In genomic region chr1:47434051-47434842, GRCh38 we compare ENCODE assay signal across 10 cellular contexts. TPM values are rescaled to one million over a fixed set of nuclear protein-coding genes. Genes with fewer than 3 reads are reported as not detected.
A peak's percentile ranks its signal among the peaks of the same experiment; 100 is the strongest.
DNase-seq lines count a peak whose midpoint lies in the region; ATAC-seq and TF ChIP-seq lines count a peak whose summit lies in the region.
"Had no signal": no experiment of that assay in that cellular context is flagged by ENCODE, and none has a peak within 500 bp of the region (broad histone marks: within the 10 kb centered on the region; RNA-seq: fewer than 3 reads in every experiment).

No MANE protein-coding gene starts in this region.

- ATAC-seq in T-cell (replicated peaks in 1 of 4), result no peak
- no peak for ATAC-seq in HG02798 (IDR thresholded peaks at IDR 0.05; ENCODE audit: poor library complexity, unreplicated experiment)
- ATAC-seq: left colon had no signal

- DNase-seq in CD1c-positive myeloid dendritic cell (ENCODE audit: extremely low spot score) (peak; percentile 70), T-cell (no peak), fibroblast of pulmonary artery (ENCODE audit: low read depth) (peak; percentile 69), osteoblast (ENCODE audit: insufficient read length, low spot score, missing footprints) (peak; percentile 85), RKO (ENCODE audit: low spot score) (no peak), NCI-H774 (lab: John Stamatoyannopoulos, UW) (no peak)
- DNase-seq in activated effector memory CD4-positive, alpha-beta T cell treated with anti-CD3 and anti-CD28 coated beads, Interleukin-2, amount 50 U/mL, for 16 hours, result no peak
- DNase-seq: activated CD4-positive, alpha-beta T cell treated with anti-CD3 and anti-CD28 coated beads for 48 hours had no signal

- peaks cover 11% of the 10 kb centered on the region for H3K27me3 ChIP-seq in osteoblast (ENCODE audit: insufficient read depth, low read length)

- peaks cover 37 to 43% (median 37%) of the 10 kb centered on the region in 3 donors for H3K4me1 Mint-ChIP-seq in T-cell

- peak overlapping the region; percentile 35 for H2AFZ ChIP-seq in osteoblast (ENCODE audit: low read length)

- CTCF ChIA-PET in T-cell (lab: Charles Lee), result interaction anchor here (0.7 to 3.0 kb wide), 4 partner anchors 92 to 292 kb away, joined by 3 to 20 read pairs (median 4); no protein-coding TSS in a partner anchor

- H3K27me3 Mint-ChIP-seq in T-cell, result peaks cover 24 to 28% of the 10 kb centered on the region in 2 donors

- peak overlapping the region in 1 of 2 donors; percentile 28 for H3K27ac Mint-ChIP-seq in T-cell

- peaks cover 5% of the 10 kb centered on the region for H3K36me3 Mint-ChIP-seq in T-cell

- no peaks in the 10 kb centered on the region for H3K79me2 ChIP-seq in osteoblast (ENCODE audit: insufficient read depth, low read length)

- no peak for TF ChIP-seq CTCF in fibroblast of pulmonary artery (IDR thresholded peaks at IDR 0.05; ENCODE audit: low read length, missing control alignments)
- TF ChIP-seq CTCF in osteoblast (IDR thresholded peaks at IDR 0.05; ENCODE audit: extremely low read depth, low read depth, low read length), result no peak

- no peaks in the 10 kb centered on the region for H4K20me1 ChIP-seq in osteoblast (ENCODE audit: insufficient read depth, low read length)

- H3K36me3 ChIP-seq in osteoblast (ENCODE audit: insufficient read depth, low read length), result no peaks in the 10 kb centered on the region

- no peaks in the 10 kb centered on the region for H3K9me3 ChIP-seq in osteoblast (ENCODE audit: low read depth, low read length)

- POLR2A ChIA-PET in T-cell (lab: Charles Lee), result no interaction called here

- peaks cover 24% of the 10 kb centered on the region for H3K4me1 ChIP-seq in osteoblast (ENCODE audit: insufficient read depth, low read length)

- no peaks in the 10 kb centered on the region for H3K9me3 Mint-ChIP-seq in T-cell

- H3K4me3 ChIP-seq in fibroblast of pulmonary artery (replicated peaks; ENCODE audit: low read depth, low read length) (peak overlapping the region; percentile 30), osteoblast (ENCODE audit: insufficient read depth, low read length) (peak overlapping the region; percentile 56)

- H3K4me3 Mint-ChIP-seq in T-cell, result peak overlapping the region in 2 of 3 donors; percentile 14 to 80

- peak overlapping the region; percentile 65 for H3K4me2 ChIP-seq in osteoblast (ENCODE audit: insufficient read depth, low read length)

- no peak overlapping the region for H3K27ac ChIP-seq in osteoblast (ENCODE audit: low read depth, low read length)

RNA-seq across cellular contexts. Expression of gene FOXD2, which starts 3.6 kb away (rescaled TPM):
- total RNA-seq in T-cell (under 1 TPM; 0.42 to 0.76 (median 0.56) TPM), osteoblast (0.59 and 0.72 TPM in 2 replicates)

RNA-seq across cellular contexts. Expression of gene FOXE3, which starts 18.2 kb away (rescaled TPM):
- total RNA-seq in T-cell, result under 1 TPM in 1 of 5 donors, not detected in 4; 0.18 TPM
- not detected in 2 replicates for total RNA-seq in osteoblast
- total RNA-seq: left colon had no signal

Comparison
In these comparisons a context has a peak if more than half of its experiments do, and no peak if none do; other contexts are left out.
1. DNase-seq: peak in CD1c-positive myeloid dendritic cell (single experiment), fibroblast of pulmonary artery (single experiment) and osteoblast (single experiment); none in T-cell (0 of 34), RKO (single experiment), NCI-H774 (single experiment) and activated effector memory CD4-positive, alpha-beta T cell treated with anti-CD3 and anti-CD28 coated beads, Interleukin-2, amount 50 U/mL, for 16 hours (single experiment).